In genomic region chr2:64918220-64918886, GRCh38 we compare ENCODE assay signal across 8 cellular contexts.
DNase-seq lines count a peak whose midpoint lies in the region; ATAC-seq and TF ChIP-seq lines count a peak whose summit lies in the region.

No MANE protein-coding gene starts in this region.

- H3K4me3 Mint-ChIP-seq in GM23338 = peak overlapping the region; percentile 72; the same call in 2 of the 3 replicates

- H3K4me2 ChIP-seq in GM23338 (peak overlapping the region; percentile 48; the same call in 1 of the 2 replicates), SU-DHL-6 (ENCODE audit: low read depth, low read length, poor library complexity, severe bottlenecking) (peak overlapping the region; percentile 93), skeletal muscle satellite cell (ENCODE audit: low read length) (peak overlapping the region; percentile 85)

- H2AFZ ChIP-seq in GM23338 (no peak overlapping the region), SU-DHL-6 (ENCODE audit: low read depth, low read length, severe bottlenecking) (no peak overlapping the region)

- ATAC-seq in GM23338 (peak; percentile 79), GM21526 (IDR thresholded peaks at IDR 0.05; ENCODE audit: low FRiP score, unreplicated experiment) (no peak), aorta (ENCODE audit: low FRiP score) (no peak)

- H3K9ac ChIP-seq in SU-DHL-6 (ENCODE audit: low read length) (peak overlapping the region; percentile 68), skeletal muscle satellite cell (ENCODE audit: low read depth, low read length) (peak overlapping the region; percentile 50)

- H3K27ac Mint-ChIP-seq in GM23338 = no peak overlapping the region

- H3K79me2 ChIP-seq in GM23338 (replicated peaks; ENCODE audit: insufficient read depth) (no peaks in the 10 kb centered on the region), SU-DHL-6 (ENCODE audit: insufficient read depth, low read length) (peaks cover 38% of the 10 kb centered on the region)

- H4K20me1 ChIP-seq in GM23338 (replicated peaks; ENCODE audit: insufficient read depth) (no peaks in the 10 kb centered on the region), SU-DHL-6 (ENCODE audit: low read depth, low read length) (no peaks in the 10 kb centered on the region)

- H3K27me3 ChIP-seq in GM23338 (ENCODE audit: insufficient read depth) = peaks cover 5% of the 10 kb centered on the region
- H3K27me3 ChIP-seq in SU-DHL-6 (ENCODE audit: low read length) = no peaks in the 10 kb centered on the region
- no peaks in the 10 kb centered on the region for H3K27me3 ChIP-seq in skeletal muscle satellite cell (ENCODE audit: control insufficient read depth, insufficient read depth, low read length)
- no peaks in the 10 kb centered on the region for H3K27me3 ChIP-seq in aorta (ENCODE audit: control insufficient read depth in 1 of 2, insufficient read depth in 2 of 2, low read length in 1 of 2)

- peaks cover 9% of the 10 kb centered on the region for H3K27me3 Mint-ChIP-seq in GM23338 (ENCODE audit: insufficient read depth, low read depth, poor library complexity)

- H3K9me2 ChIP-seq in GM23338 (ENCODE audit: insufficient read depth) (no peaks in the 10 kb centered on the region), SU-DHL-6 (replicated peaks; ENCODE audit: insufficient read depth, low read length) (no peaks in the 10 kb centered on the region)

- H3K4me3 ChIP-seq in GM23338 (peak overlapping the region; percentile 34), SU-DHL-6 (ENCODE audit: insufficient read depth, low read length, poor library complexity, severe bottlenecking) (peak overlapping the region; percentile 51), foreskin fibroblast (ENCODE audit: low read depth in 1 of 2, low read length in 2 of 2) (peak overlapping the region; percentile 47 to 55), skeletal muscle satellite cell (ENCODE audit: low read length) (peak overlapping the region; percentile 72), aorta (ENCODE audit: low read length in 2 of 2) (peak overlapping the region in 1 of 2 donors; percentile 29)

- H3K36me3 ChIP-seq in GM23338 (ENCODE audit: insufficient read depth) (no peaks in the 10 kb centered on the region), SU-DHL-6 (ENCODE audit: low read length) (peaks cover 9% of the 10 kb centered on the region; the same call in 1 of the 2 replicates), skeletal muscle satellite cell (ENCODE audit: insufficient read depth, low read length) (no peaks in the 10 kb centered on the region), aorta (ENCODE audit: control insufficient read depth in 1 of 2, insufficient read depth in 2 of 2, low read length in 1 of 2) (no peaks in the 10 kb centered on the region)

- H3K36me3 Mint-ChIP-seq in GM23338 (ENCODE audit: low read depth) = no peaks in the 10 kb centered on the region

- H3F3A ChIP-seq in GM23338 (replicated peaks; ENCODE audit: low read depth) = no peaks in the 10 kb centered on the region
- peaks cover 91% of the 10 kb centered on the region for H3F3A ChIP-seq in SU-DHL-6 (ENCODE audit: insufficient read depth)

- no peaks in the 10 kb centered on the region for H3K9me3 ChIP-seq in SU-DHL-6 (ENCODE audit: insufficient read depth, low read length)
- H3K9me3 ChIP-seq in skeletal muscle satellite cell (replicated peaks; ENCODE audit: low read length) = no peaks in the 10 kb centered on the region
- no peaks in the 10 kb centered on the region for H3K9me3 ChIP-seq in aorta (ENCODE audit: control insufficient read depth, low read length)

- TF ChIP-seq CTCF in GM23338 (conservative IDR thresholded peaks at IDR 0.05; ENCODE audit: low read depth in 2 of 2) = no peak
- no peak for TF ChIP-seq CTCF in SU-DHL-6 (IDR thresholded peaks at IDR 0.05; ENCODE audit: insufficient read depth, low read length, poor library complexity, severe bottlenecking)
- TF ChIP-seq CTCF in foreskin fibroblast (IDR thresholded peaks at IDR 0.05; ENCODE audit: low read depth, low read length) = no peak

- H3K4me1 ChIP-seq in GM23338 (ENCODE audit: insufficient read depth) = peaks cover 19% of the 10 kb centered on the region
- H3K4me1 ChIP-seq in skeletal muscle satellite cell (ENCODE audit: control insufficient read depth, insufficient read depth, low read length) = no peaks in the 10 kb centered on the region
- H3K4me1 ChIP-seq in aorta (ENCODE audit: control insufficient read depth in 1 of 2, insufficient read depth in 2 of 2, low read length in 2 of 2) = no peaks in the 10 kb centered on the region

- H3K9me3 Mint-ChIP-seq in GM23338 = no peaks in the 10 kb centered on the region

- peaks cover 42% of the 10 kb centered on the region for H3K4me1 Mint-ChIP-seq in GM23338

- 90% methylated on average over 8 of the region's 8 CpGs for WGBS in aorta, 2 donors

- peak; percentile 77 for DNase-seq in GM23338 (ENCODE audit: low spot score)
- DNase-seq in foreskin fibroblast = no peak
- no peak for DNase-seq in foreskin melanocyte
- DNase-seq in aorta = no peak
- DNase-seq in activated CD8-positive, alpha-beta memory T cell treated with anti-CD3 and anti-CD28 coated beads, Interleukin-2, amount 50 U/mL, for 4 hours = no peak

- H3K27ac ChIP-seq in GM23338 (ENCODE audit: low read depth) (no peak overlapping the region), SU-DHL-6 (ENCODE audit: low read depth, low read length) (peak overlapping the region; percentile 100), aorta (ENCODE audit: low read depth in 1 of 2, low read length in 2 of 2) (no peak overlapping the region)

- intact Hi-C loops in aorta (cut with DNase I) = loop anchor here (5.0 kb wide), 2 partner anchors 269 to 654 kb away; no protein-coding TSS in a partner anchor

TF ChIP-seq in GM23338, 12 proteins besides CTCF, POLR2A, EP300 and RAD21 (continues in another document):
- no peak for TF ChIP-seq ZNF462 (CRISPR knock-in tag; IDR thresholded peaks at IDR 0.05)
- no peak for TF ChIP-seq EZH2phosphoT487 (IDR thresholded peaks at IDR 0.05; ENCODE audit: unreplicated experiment)
- TF ChIP-seq ZNF114 (CRISPR knock-in tag; IDR thresholded peaks at IDR 0.05) = no peak
- no peak for TF ChIP-seq ZNF331 (CRISPR knock-in tag; IDR thresholded peaks at IDR 0.05; ENCODE audit: low read depth)
- TF ChIP-seq EZH2 (IDR thresholded peaks at IDR 0.05; ENCODE audit: low read depth, unreplicated experiment) = no peak
- peak; percentile 27; the same call in 1 of the 2 replicates for TF ChIP-seq CREB1 (CRISPR knock-in tag; IDR thresholded peaks at IDR 0.05; ENCODE audit: low read depth)
- no peak for TF ChIP-seq JUNB (IDR thresholded peaks at IDR 0.05; ENCODE audit: unreplicated experiment)
